Comparison of ENCODE assay signal across 26 cellular contexts in genomic region chr9:88174324-88174723, GRCh38. TPM values are rescaled to one million over a fixed set of nuclear protein-coding genes. Genes with fewer than 3 reads are reported as not detected.
DNase-seq lines count a peak whose midpoint lies in the region; ATAC-seq and TF ChIP-seq lines count a peak whose summit lies in the region.
"Had no signal": no experiment of that assay in that cellular context is flagged by ENCODE, and none has a peak within 500 bp of the region (broad histone marks: within the 10 kb centered on the region; RNA-seq: fewer than 3 reads in every experiment).

No MANE protein-coding gene starts in this region.

- no peak overlapping the region for H3K9ac ChIP-seq in Karpas-422 (ENCODE audit: low read length)

- H3K4me1 ChIP-seq in Karpas-422 (ENCODE audit: low read length), result no peaks in the 10 kb centered on the region
- H3K4me1 ChIP-seq: HAP-1 had no signal

- TF ChIP-seq CTCF in AG09309 (IDR thresholded peaks at IDR 0.05; ENCODE audit: control insufficient read depth, insufficient read depth, low read depth, low read length, missing control alignments) (peak; percentile 5), astrocyte of the cerebellum (IDR thresholded peaks at IDR 0.05; ENCODE audit: low read depth, low read length, missing control alignments) (peak; percentile 20)

- H2AFZ ChIP-seq in Karpas-422 (ENCODE audit: low read length), result no peak overlapping the region

- in situ Hi-C loops in astrocyte of the cerebellum (cut with HindIII; ENCODE audit: low sequenced_read_pairs), result no loop called here

- H3K27ac Mint-ChIP-seq in stimulated activated effector memory CD8-positive, alpha-beta T cell treated with anti-CD3 and anti-CD28 coated beads, Interleukin-12 subunit alpha, Interleukin-12 subunit beta, amount 100 ng/mL, for 72 hours, result no peak overlapping the region
- H3K27ac Mint-ChIP-seq: activated B cell treated with CpG ODN at 0.5 μM for 24 hours; activated CD8-positive, alpha-beta T cell treated with anti-CD3 and anti-CD28 coated beads, Interleukin-2, amount 10 ng/mL, durations not matched to agents 7 days and 5 days; activated naive CD4-positive, alpha-beta T cell treated with anti-CD3 and anti-CD28 coated beads, Interleukin-2, amount 10 ng/mL, durations not matched to agents 7 days and 5 days; CD14-positive monocyte; mesothelial cell of epicardium; T-helper 17 cell had no signal

- no peaks in the 10 kb centered on the region for H3K79me2 ChIP-seq in Karpas-422 (ENCODE audit: low read length)

- H3K36me3 ChIP-seq in Karpas-422 (ENCODE audit: insufficient read depth, low read length), result no peaks in the 10 kb centered on the region
- H3K36me3 ChIP-seq: HAP-1, MG63, spleen had no signal

- no peak overlapping the region for H3K27ac ChIP-seq in Karpas-422 (ENCODE audit: low read length)
- H3K27ac ChIP-seq: spleen had no signal

- no peaks in the 10 kb centered on the region for H3K9me3 ChIP-seq in Karpas-422 (ENCODE audit: low read length)
- H3K9me3 ChIP-seq: HAP-1, MG63, spleen had no signal

- H3K9me3 Mint-ChIP-seq in stimulated activated effector memory CD8-positive, alpha-beta T cell treated with anti-CD3 and anti-CD28 coated beads, Interleukin-12 subunit alpha, Interleukin-12 subunit beta, amount 100 ng/mL, for 72 hours, result no peaks in the 10 kb centered on the region
- H3K9me3 Mint-ChIP-seq: activated B cell treated with CpG ODN at 0.5 μM for 24 hours; activated naive CD4-positive, alpha-beta T cell treated with anti-CD3 and anti-CD28 coated beads, Interleukin-2, amount 10 ng/mL, durations not matched to agents 7 days and 5 days; activated T-cell treated with anti-CD3 and anti-CD28 coated beads, Interleukin-2, amount 50 U/mL, for 4 hours had no signal

- no peaks in the 10 kb centered on the region for H3K9me2 ChIP-seq in Karpas-422 (replicated peaks; ENCODE audit: insufficient read depth, low read length)

- no peaks in the 10 kb centered on the region for H3K27me3 ChIP-seq in Karpas-422 (ENCODE audit: low read length)
- H3K27me3 ChIP-seq: MG63, spleen had no signal

- H3K36me3 Mint-ChIP-seq in stimulated activated effector memory CD8-positive, alpha-beta T cell treated with anti-CD3 and anti-CD28 coated beads, Interleukin-12 subunit alpha, Interleukin-12 subunit beta, amount 100 ng/mL, for 72 hours, result no peaks in the 10 kb centered on the region
- H3K36me3 Mint-ChIP-seq: activated naive CD4-positive, alpha-beta T cell treated with anti-CD3 and anti-CD28 coated beads, Interleukin-2, amount 10 ng/mL, durations not matched to agents 7 days and 5 days; CD14-positive monocyte; mesothelial cell of epicardium had no signal

- peaks cover 10% of the 10 kb centered on the region for H3K4me1 Mint-ChIP-seq in stimulated activated effector memory CD8-positive, alpha-beta T cell treated with anti-CD3 and anti-CD28 coated beads, Interleukin-12 subunit alpha, Interleukin-12 subunit beta, amount 100 ng/mL, for 72 hours
- H3K4me1 Mint-ChIP-seq: activated B cell treated with CpG ODN at 0.5 μM for 24 hours had no signal

- DNase-seq in AG09309 (ENCODE audit: low read depth) (no peak), LHCN-M2 (ENCODE audit: low read depth) (peak; percentile 5), astrocyte of the cerebellum (ENCODE audit: low read depth) (no peak), left kidney (ENCODE audit: low read depth, low spot score) (peak; percentile 53), Karpas-422 (no peak), foreskin melanocyte (no peak), islet precursor cell (no peak)
- DNase-seq in stimulated activated effector memory CD8-positive, alpha-beta T cell treated with anti-CD3 and anti-CD28 coated beads, Interleukin-12 subunit alpha, Interleukin-12 subunit beta, amount 100 ng/mL, for 72 hours (ENCODE audit: low spot score in 2 of 2), result no peak
- DNase-seq: activated B cell treated with CpG ODN at 0.5 μM for 24 hours; activated CD8-positive, alpha-beta T cell treated with anti-CD3 and anti-CD28 coated beads, Interleukin-2, amount 10 ng/mL, durations not matched to agents 7 days and 5 days; activated naive CD4-positive, alpha-beta T cell treated with anti-CD3 and anti-CD28 coated beads, Interleukin-2, amount 10 ng/mL, durations not matched to agents 7 days and 5 days; activated T-cell treated with anti-CD3 and anti-CD28 coated beads, Interleukin-2, amount 50 U/mL, for 4 hours; aorta; DMS153; hippocampal formation; MG63; NCI-H187; NCI-H446; spleen; T-helper 17 cell had no signal

- ATAC-seq in stimulated activated effector memory CD8-positive, alpha-beta T cell treated with anti-CD3 and anti-CD28 coated beads, Interleukin-12 subunit alpha, Interleukin-12 subunit beta, amount 100 ng/mL, for 72 hours, result no peak
- ATAC-seq: activated CD8-positive, alpha-beta T cell treated with anti-CD3 and anti-CD28 coated beads, Interleukin-2, amount 10 ng/mL, durations not matched to agents 7 days and 5 days; activated T-cell treated with anti-CD3 and anti-CD28 coated beads, Interleukin-2, amount 50 U/mL, for 4 hours; Right ventricle myocardium inferior; T-helper 17 cell had no signal

- no peak overlapping the region for H3K4me3 Mint-ChIP-seq in stimulated activated effector memory CD8-positive, alpha-beta T cell treated with anti-CD3 and anti-CD28 coated beads, Interleukin-12 subunit alpha, Interleukin-12 subunit beta, amount 100 ng/mL, for 72 hours
- H3K4me3 Mint-ChIP-seq: activated B cell treated with CpG ODN at 0.5 μM for 24 hours; activated CD8-positive, alpha-beta T cell treated with anti-CD3 and anti-CD28 coated beads, Interleukin-2, amount 10 ng/mL, durations not matched to agents 7 days and 5 days; activated naive CD4-positive, alpha-beta T cell treated with anti-CD3 and anti-CD28 coated beads, Interleukin-2, amount 10 ng/mL, durations not matched to agents 7 days and 5 days; activated T-cell treated with anti-CD3 and anti-CD28 coated beads, Interleukin-2, amount 50 U/mL, for 4 hours; CD14-positive monocyte; mesothelial cell of epicardium; T-helper 17 cell had no signal

- no peak overlapping the region for H3K4me3 ChIP-seq in AG09309 (ENCODE audit: control insufficient read depth, low read depth, low read length)
- no peak overlapping the region for H3K4me3 ChIP-seq in astrocyte of the cerebellum (ENCODE audit: low read depth, low read length)
- H3K4me3 ChIP-seq in Karpas-422 (ENCODE audit: low read length), result no peak overlapping the region
- H3K4me3 ChIP-seq: HAP-1, MG63, spleen had no signal

- H4K20me1 ChIP-seq in Karpas-422 (ENCODE audit: insufficient read depth, low read depth, low read length), result no peaks in the 10 kb centered on the region

- H3K4me2 ChIP-seq in Karpas-422 (ENCODE audit: low read depth, low read length, poor library complexity, severe bottlenecking), result no peak overlapping the region

RNA-seq across cellular contexts. Expression of gene SPATA31C2, which starts 36.0 kb away (rescaled TPM):
- not detected in 2 replicates for total RNA-seq in LHCN-M2 (2014; rRNA removed)
- not detected for polyA plus RNA-seq in LHCN-M2 (2012)
- not detected in 2 replicates for total RNA-seq in Karpas-422 (2014; rRNA removed; shearing (Covaris generic); ENCODE audit: low replicate concordance)
- total RNA-seq: activated B cell treated with CpG ODN at 0.5 μM for 24 hours; activated CD8-positive, alpha-beta T cell treated with anti-CD3 and anti-CD28 coated beads, Interleukin-2, amount 10 ng/mL, durations not matched to agents 7 days and 5 days; aorta; pulmonary artery endothelial cell; Right ventricle myocardium inferior; spleen; T-helper 17 cell; urinary bladder had no signal
- polyA plus RNA-seq: aorta, CD14-positive monocyte, spleen, urinary bladder had no signal

Comparison
In these comparisons a context has a peak if more than half of its experiments do, and no peak if none do; other contexts are left out.
1. DNase-seq: peak in LHCN-M2 (single experiment) and left kidney (single experiment); none in AG09309 (single experiment), astrocyte of the cerebellum (single experiment), Karpas-422 (single experiment), foreskin melanocyte (single experiment), stimulated activated effector memory CD8-positive, alpha-beta T cell treated with anti-CD3 and anti-CD28 coated beads, Interleukin-12 subunit alpha, Interleukin-12 subunit beta, amount 100 ng/mL, for 72 hours (0 of 2) and islet precursor cell (single experiment).